ENCODE assay signal across 8 cellular contexts in the genomic region with DNA sequence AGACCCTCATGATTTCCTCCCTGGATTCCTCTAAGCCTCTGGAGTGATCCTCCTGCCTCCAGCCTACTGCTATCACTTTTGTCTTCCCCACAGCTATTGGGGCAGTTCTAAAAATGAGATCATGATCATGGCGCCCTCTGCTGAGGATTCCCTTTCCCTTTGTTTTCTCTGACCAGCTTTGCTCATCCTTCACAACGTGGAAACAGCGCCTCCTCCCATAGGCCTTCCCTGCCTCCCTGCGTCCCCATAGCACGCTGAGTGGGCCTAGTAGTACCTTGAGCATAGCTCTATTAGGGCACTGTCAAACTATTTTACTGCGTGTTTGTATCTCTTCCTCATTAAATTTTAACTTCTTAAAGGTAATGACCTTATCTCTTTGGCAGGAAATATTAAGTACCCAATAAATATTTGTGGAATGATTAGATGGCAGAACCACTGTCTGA.
DNase-seq lines count a peak whose midpoint lies in the region; ATAC-seq and TF ChIP-seq lines count a peak whose summit lies in the region.

No MANE protein-coding gene starts in this region.

- H3K36me3 ChIP-seq in psoas muscle (ENCODE audit: insufficient read depth in 1 of 2, low read depth in 1 of 2): no peaks in the 10 kb centered on the region

- no peak overlapping the region for H3K27ac Mint-ChIP-seq in activated naive CD4-positive, alpha-beta T cell treated with anti-CD3 and anti-CD28 coated beads for 36 hours
- peak overlapping the region; percentile 67 for H3K27ac Mint-ChIP-seq in WTC11

- CTCF ChIA-PET in activated naive CD4-positive, alpha-beta T cell treated with anti-CD3 and anti-CD28 coated beads for 36 hours (lab: Charles Lee): interaction anchor here (1.0 to 2.1 kb wide), 6 partner anchors 12 to 686 kb away, joined by 3 to 12 read pairs (median 4); no protein-coding TSS in a partner anchor
- CTCF ChIA-PET in WTC11 (lab: Charles Lee): interaction anchor here (0.5 to 4.3 kb wide), 45 partner anchors 9 to 728 kb away, joined by 3 to 58 read pairs (median 4); a partner anchor contains a TSS

- POLR2A ChIA-PET in WTC11 (lab: Charles Lee): interaction anchor here (1.1 kb wide), 1 partner anchor 106 kb away, joined by 4 read pairs; no protein-coding TSS in a partner anchor

- TF ChIP-seq CTCF in WTC11 (IDR thresholded peaks at IDR 0.05): peak; percentile 42; the same call in 1 of the 2 replicates
- peak; percentile 27 for TF ChIP-seq CTCF in psoas muscle (IDR thresholded peaks at IDR 0.05)

- peaks cover 8% of the 10 kb centered on the region for H3K27me3 Mint-ChIP-seq in activated naive CD4-positive, alpha-beta T cell treated with anti-CD3 and anti-CD28 coated beads for 36 hours (ENCODE audit: low read depth)
- no peaks in the 10 kb centered on the region for H3K27me3 Mint-ChIP-seq in WTC11 (ENCODE audit: low read depth)

- ATAC-seq in HG03064 (IDR thresholded peaks at IDR 0.05; ENCODE audit: low read depth, unreplicated experiment) (peak; percentile 62), WTC11 (peak; percentile 97), psoas muscle (peak in 3 of 4 donors; percentile 58 to 72 (median 65)), GM21528 (IDR thresholded peaks at IDR 0.05; ENCODE audit: low FRiP score, unreplicated experiment) (no peak)

- DNase-seq in activated naive CD4-positive, alpha-beta T cell treated with anti-CD3 and anti-CD28 coated beads for 36 hours: peak; percentile 68
- DNase-seq in activated naive CD4-positive, alpha-beta T cell (lab: John Stamatoyannopoulos, UW): no peak
- DNase-seq in NCI-H2107 (lab: John Stamatoyannopoulos, UW) (peak; percentile 64), WTC11 (ENCODE audit: low spot score) (peak; percentile 83), head of caudate nucleus (peak; percentile 20 to 95 (median 83)), psoas muscle (no peak)

- H3K4me3 ChIP-seq in psoas muscle: no peak overlapping the region

- no peaks in the 10 kb centered on the region for H3K9me3 Mint-ChIP-seq in activated naive CD4-positive, alpha-beta T cell treated with anti-CD3 and anti-CD28 coated beads for 36 hours
- no peaks in the 10 kb centered on the region for H3K9me3 Mint-ChIP-seq in WTC11

- H3K4me1 ChIP-seq in psoas muscle: no peaks in the 10 kb centered on the region

- H3K9me3 ChIP-seq in psoas muscle: no peaks in the 10 kb centered on the region

- H3K36me3 Mint-ChIP-seq in activated naive CD4-positive, alpha-beta T cell treated with anti-CD3 and anti-CD28 coated beads for 36 hours (ENCODE audit: low read depth): no peaks in the 10 kb centered on the region
- H3K36me3 Mint-ChIP-seq in WTC11: no peaks in the 10 kb centered on the region

- H3K27me3 ChIP-seq in psoas muscle (ENCODE audit: insufficient read depth in 3 of 3, low read length in 2 of 3): no peaks in the 10 kb centered on the region

- no peak overlapping the region for H3K27ac ChIP-seq in psoas muscle

- 18 to 20% (median 19%) methylated on average over 6 of the region's 6 CpGs for WGBS in psoas muscle, 3 donors

- no peak overlapping the region for H3K4me3 Mint-ChIP-seq in activated naive CD4-positive, alpha-beta T cell treated with anti-CD3 and anti-CD28 coated beads for 36 hours
- H3K4me3 Mint-ChIP-seq in WTC11: no peak overlapping the region

- intact Hi-C loops in activated naive CD4-positive, alpha-beta T cell treated with anti-CD3 and anti-CD28 coated beads for 36 hours (cut with micrococcal nuclease): loop anchor here (1.0 kb wide), 4 partner anchors 317 to 728 kb away; no protein-coding TSS in a partner anchor
- intact Hi-C loops in head of caudate nucleus (cut with DNase I): loop anchor here (5.0 kb wide), 1 partner anchor 316 kb away; no protein-coding TSS in a partner anchor
- intact Hi-C loops in psoas muscle (cut with DNase I): loop anchor here (2.0 to 10.0 kb wide), 4 partner anchors 541 to 691 kb away; no protein-coding TSS in a partner anchor

- H3K4me1 Mint-ChIP-seq in activated naive CD4-positive, alpha-beta T cell treated with anti-CD3 and anti-CD28 coated beads for 36 hours (ENCODE audit: low read depth): no peaks in the 10 kb centered on the region
- H3K4me1 Mint-ChIP-seq in WTC11: peaks cover 41% of the 10 kb centered on the region

TF ChIP-seq in WTC11, 78 proteins besides CTCF, POLR2A, EP300 and RAD21 (continues in another document):
- TF ChIP-seq, protein P1, sequence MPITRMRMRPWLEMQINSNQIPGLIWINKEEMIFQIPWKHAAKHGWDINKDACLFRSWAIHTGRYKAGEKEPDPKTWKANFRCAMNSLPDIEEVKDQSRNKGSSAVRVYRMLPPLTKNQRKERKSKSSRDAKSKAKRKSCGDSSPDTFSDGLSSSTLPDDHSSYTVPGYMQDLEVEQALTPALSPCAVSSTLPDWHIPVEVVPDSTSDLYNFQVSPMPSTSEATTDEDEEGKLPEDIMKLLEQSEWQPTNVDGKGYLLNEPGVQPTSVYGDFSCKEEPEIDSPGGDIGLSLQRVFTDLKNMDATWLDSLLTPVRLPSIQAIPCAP (CRISPR knock-in tag; IDR thresholded peaks at IDR 0.05): no peak
- TF ChIP-seq, protein P2, sequence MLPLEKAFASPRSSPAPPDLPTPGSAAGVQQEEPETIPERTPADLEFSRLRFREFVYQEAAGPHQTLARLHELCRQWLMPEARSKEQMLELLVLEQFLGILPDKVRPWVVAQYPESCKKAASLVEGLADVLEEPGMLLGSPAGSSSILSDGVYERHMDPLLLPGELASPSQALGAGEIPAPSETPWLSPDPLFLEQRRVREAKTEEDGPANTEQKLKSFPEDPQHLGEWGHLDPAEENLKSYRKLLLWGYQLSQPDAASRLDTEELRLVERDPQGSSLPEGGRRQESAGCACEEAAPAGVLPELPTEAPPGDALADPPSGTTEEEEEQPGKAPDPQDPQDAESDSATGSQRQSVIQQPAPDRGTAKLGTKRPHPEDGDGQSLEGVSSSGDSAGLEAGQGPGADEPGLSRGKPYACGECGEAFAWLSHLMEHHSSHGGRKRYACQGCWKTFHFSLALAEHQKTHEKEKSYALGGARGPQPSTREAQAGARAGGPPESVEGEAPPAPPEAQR (CRISPR knock-in tag; IDR thresholded peaks at IDR 0.05): peak; percentile 53; the same call in 1 of the 2 replicates
- TF ChIP-seq ZNF138 (CRISPR knock-in tag; conservative IDR thresholded peaks at IDR 0.05) (0 out of 2 replicates have a peak, but pooled peaks have one; percentile 28), ZNF317 (CRISPR knock-in tag; IDR thresholded peaks at IDR 0.05; ENCODE audit: borderline replicate concordance, low read depth) (no peak), TP53 (CRISPR knock-in tag; IDR thresholded peaks at IDR 0.05) (0 out of 2 replicates have a peak, but pooled peaks have one; percentile 34), SMAD4 (CRISPR knock-in tag; IDR thresholded peaks at IDR 0.05) (no peak), TCF7 (CRISPR knock-in tag; IDR thresholded peaks at IDR 0.05; ENCODE audit: low read depth) (no peak), FOXK1 (CRISPR knock-in tag; IDR thresholded peaks at IDR 0.05) (no peak), NFYB (CRISPR knock-in tag; conservative IDR thresholded peaks at IDR 0.05; ENCODE audit: low read depth) (no peak), PRRX2 (CRISPR knock-in tag; IDR thresholded peaks at IDR 0.05) (peak; percentile 43; the same call in 1 of the 2 replicates), ZNF671 (CRISPR knock-in tag; IDR thresholded peaks at IDR 0.05) (no peak), NR2C2 (CRISPR knock-in tag; IDR thresholded peaks at IDR 0.05) (no peak), RELA (CRISPR knock-in tag; IDR thresholded peaks at IDR 0.05; ENCODE audit: borderline replicate concordance) (no peak), ZBTB21 (CRISPR knock-in tag; IDR thresholded peaks at IDR 0.05; ENCODE audit: borderline replicate concordance) (peak; percentile 68; the same call in 1 of the 2 replicates)
- TF ChIP-seq, protein P3, sequence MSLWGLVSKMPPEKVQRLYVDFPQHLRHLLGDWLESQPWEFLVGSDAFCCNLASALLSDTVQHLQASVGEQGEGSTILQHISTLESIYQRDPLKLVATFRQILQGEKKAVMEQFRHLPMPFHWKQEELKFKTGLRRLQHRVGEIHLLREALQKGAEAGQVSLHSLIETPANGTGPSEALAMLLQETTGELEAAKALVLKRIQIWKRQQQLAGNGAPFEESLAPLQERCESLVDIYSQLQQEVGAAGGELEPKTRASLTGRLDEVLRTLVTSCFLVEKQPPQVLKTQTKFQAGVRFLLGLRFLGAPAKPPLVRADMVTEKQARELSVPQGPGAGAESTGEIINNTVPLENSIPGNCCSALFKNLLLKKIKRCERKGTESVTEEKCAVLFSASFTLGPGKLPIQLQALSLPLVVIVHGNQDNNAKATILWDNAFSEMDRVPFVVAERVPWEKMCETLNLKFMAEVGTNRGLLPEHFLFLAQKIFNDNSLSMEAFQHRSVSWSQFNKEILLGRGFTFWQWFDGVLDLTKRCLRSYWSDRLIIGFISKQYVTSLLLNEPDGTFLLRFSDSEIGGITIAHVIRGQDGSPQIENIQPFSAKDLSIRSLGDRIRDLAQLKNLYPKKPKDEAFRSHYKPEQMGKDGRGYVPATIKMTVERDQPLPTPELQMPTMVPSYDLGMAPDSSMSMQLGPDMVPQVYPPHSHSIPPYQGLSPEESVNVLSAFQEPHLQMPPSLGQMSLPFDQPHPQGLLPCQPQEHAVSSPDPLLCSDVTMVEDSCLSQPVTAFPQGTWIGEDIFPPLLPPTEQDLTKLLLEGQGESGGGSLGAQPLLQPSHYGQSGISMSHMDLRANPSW (CRISPR knock-in tag; conservative IDR thresholded peaks at IDR 0.05; ENCODE audit: low read depth): no peak
- TF ChIP-seq, protein P4, sequence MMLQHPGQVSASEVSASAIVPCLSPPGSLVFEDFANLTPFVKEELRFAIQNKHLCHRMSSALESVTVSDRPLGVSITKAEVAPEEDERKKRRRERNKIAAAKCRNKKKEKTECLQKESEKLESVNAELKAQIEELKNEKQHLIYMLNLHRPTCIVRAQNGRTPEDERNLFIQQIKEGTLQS (CRISPR knock-in tag; conservative IDR thresholded peaks at IDR 0.05): no peak
- TF ChIP-seq, protein P5, sequence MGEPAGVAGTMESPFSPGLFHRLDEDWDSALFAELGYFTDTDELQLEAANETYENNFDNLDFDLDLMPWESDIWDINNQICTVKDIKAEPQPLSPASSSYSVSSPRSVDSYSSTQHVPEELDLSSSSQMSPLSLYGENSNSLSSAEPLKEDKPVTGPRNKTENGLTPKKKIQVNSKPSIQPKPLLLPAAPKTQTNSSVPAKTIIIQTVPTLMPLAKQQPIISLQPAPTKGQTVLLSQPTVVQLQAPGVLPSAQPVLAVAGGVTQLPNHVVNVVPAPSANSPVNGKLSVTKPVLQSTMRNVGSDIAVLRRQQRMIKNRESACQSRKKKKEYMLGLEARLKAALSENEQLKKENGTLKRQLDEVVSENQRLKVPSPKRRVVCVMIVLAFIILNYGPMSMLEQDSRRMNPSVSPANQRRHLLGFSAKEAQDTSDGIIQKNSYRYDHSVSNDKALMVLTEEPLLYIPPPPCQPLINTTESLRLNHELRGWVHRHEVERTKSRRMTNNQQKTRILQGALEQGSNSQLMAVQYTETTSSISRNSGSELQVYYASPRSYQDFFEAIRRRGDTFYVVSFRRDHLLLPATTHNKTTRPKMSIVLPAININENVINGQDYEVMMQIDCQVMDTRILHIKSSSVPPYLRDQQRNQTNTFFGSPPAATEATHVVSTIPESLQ (CRISPR knock-in tag; IDR thresholded peaks at IDR 0.05): no peak

Comparison
In these comparisons a context has a peak if more than half of its experiments do, and no peak if none do; other contexts are left out.
1. DNase-seq: peak in activated naive CD4-positive, alpha-beta T cell treated with anti-CD3 and anti-CD28 coated beads for 36 hours (single experiment), NCI-H2107 (single experiment), WTC11 (single experiment) and head of caudate nucleus (42 of 42); none in activated naive CD4-positive, alpha-beta T cell (0 of 4) and psoas muscle (0 of 2).